1 cellular context compared by ENCODE assay signal in genomic region chr19:46723023-46723461, GRCh38.
TF ChIP-seq lines count a peak whose summit lies in the region.

No MANE protein-coding gene starts in this region.

TF ChIP-seq in K562, 482 proteins besides CTCF, POLR2A, EP300 and RAD21:
- TF ChIP-seq NFATC3 (IDR thresholded peaks at IDR 0.05) (no peak), SRSF7 (optimal IDR thresholded peaks at IDR 0.05; ENCODE audit: low read depth, low read length) (no peak), RBM22 (IDR thresholded peaks at IDR 0.05; ENCODE audit: low read depth, low read length, poor library complexity, severe bottlenecking) (peak; percentile 28), POLR2G (IDR thresholded peaks at IDR 0.05; ENCODE audit: low read depth, low read length) (peak; percentile 63), ZZZ3 (IDR thresholded peaks at IDR 0.05) (no peak), RCOR1 (IDR thresholded peaks at IDR 0.05; ENCODE audit: borderline replicate concordance in 1 of 2, low read depth in 2 of 2, low read length in 2 of 2) (no peak), ZKSCAN3 (CRISPR knock-in tag; IDR thresholded peaks at IDR 0.05) (no peak), STAT5A (IDR thresholded peaks at IDR 0.05; ENCODE audit: borderline replicate concordance, low read length) (no peak), ZNF143 (CRISPR knock-in tag; IDR thresholded peaks at IDR 0.05) (no peak), TRIM28 (IDR thresholded peaks at IDR 0.05) (no peak)
- TF ChIP-seq, protein P1, sequence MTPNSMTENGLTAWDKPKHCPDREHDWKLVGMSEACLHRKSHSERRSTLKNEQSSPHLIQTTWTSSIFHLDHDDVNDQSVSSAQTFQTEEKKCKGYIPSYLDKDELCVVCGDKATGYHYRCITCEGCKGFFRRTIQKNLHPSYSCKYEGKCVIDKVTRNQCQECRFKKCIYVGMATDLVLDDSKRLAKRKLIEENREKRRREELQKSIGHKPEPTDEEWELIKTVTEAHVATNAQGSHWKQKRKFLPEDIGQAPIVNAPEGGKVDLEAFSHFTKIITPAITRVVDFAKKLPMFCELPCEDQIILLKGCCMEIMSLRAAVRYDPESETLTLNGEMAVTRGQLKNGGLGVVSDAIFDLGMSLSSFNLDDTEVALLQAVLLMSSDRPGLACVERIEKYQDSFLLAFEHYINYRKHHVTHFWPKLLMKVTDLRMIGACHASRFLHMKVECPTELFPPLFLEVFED (CRISPR knock-in tag; conservative IDR thresholded peaks at IDR 0.05): no peak
